ENCODE assay signal across 9 cellular contexts in the genomic region with DNA sequence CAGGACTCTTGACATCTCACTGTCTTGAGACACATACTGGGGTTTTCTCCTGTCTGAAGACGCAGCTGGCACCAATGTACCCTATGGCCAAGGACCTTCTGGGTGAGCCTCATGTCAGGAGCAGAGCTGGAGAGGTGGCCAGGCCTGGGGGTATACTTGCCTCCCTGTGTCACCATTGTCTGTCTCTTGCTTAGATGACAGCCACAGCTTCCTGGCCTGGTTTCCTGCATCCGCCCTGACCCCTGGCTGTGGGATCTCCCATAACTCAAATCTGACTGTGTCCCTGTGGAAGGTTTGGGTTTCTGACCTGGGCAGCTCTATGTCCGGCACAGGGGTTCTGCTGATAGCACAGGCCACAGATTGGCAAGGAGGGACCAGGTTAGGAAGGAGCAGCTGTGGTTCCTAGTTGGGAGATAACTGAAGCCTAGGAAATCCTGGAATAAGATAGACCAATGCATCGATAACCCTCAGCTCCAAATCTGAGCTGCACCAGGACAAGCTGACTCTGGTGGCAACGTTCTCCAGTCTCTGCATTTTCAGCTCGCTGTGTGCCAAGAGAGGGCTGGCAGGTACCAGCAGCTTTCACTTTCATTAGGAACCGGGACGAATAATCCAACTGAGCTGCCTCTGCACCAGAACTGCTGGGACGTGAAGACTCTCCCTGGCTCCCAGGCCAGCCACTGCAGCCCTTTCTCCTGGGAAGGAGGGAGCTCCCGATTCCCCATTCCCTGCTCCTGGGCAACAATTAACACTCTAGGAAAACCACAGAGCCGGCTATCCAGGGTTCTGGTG. TPM values are rescaled to one million over a fixed set of nuclear protein-coding genes. Genes with fewer than 3 reads are reported as not detected.
DNase-seq lines count a peak whose midpoint lies in the region; ATAC-seq and TF ChIP-seq lines count a peak whose summit lies in the region.
"Had no signal": no experiment of that assay in that cellular context is flagged by ENCODE, and none has a peak within 500 bp of the region (broad histone marks: within the 10 kb centered on the region; RNA-seq: fewer than 3 reads in every experiment).

No MANE protein-coding gene starts in this region.

- 9 to 12% methylated on average over 11 of the region's 11 CpGs for WGBS in aorta, 2 donors

- H3K36me3 ChIP-seq in muscle layer of duodenum (ENCODE audit: control insufficient read depth in 1 of 2, insufficient read depth in 2 of 2, low read length in 2 of 2) (peaks cover 6 to 10% of the 10 kb centered on the region in 2 donors), aorta (ENCODE audit: control insufficient read depth in 1 of 2, insufficient read depth in 2 of 2, low read length in 1 of 2) (no peaks in the 10 kb centered on the region), Caco-2 (ENCODE audit: control insufficient read depth, insufficient read depth, low read length) (peaks cover 3% of the 10 kb centered on the region)

- CTCF ChIA-PET in Caco-2 (lab: Charles Lee): interaction anchor here (1.0 kb wide), 1 partner anchor 19 kb away, joined by 3 read pairs; no protein-coding TSS in a partner anchor

- DNase-seq in Right ventricle myocardium inferior (ENCODE audit: missing footprints) (no peak), cardiac septum (ENCODE audit: low spot score) (no peak), coronary artery (ENCODE audit: low spot score) (no peak), aorta (peak in 1 of 2 donors; percentile 71), Caco-2 (no peak)
- no peak for DNase-seq in activated effector memory CD4-positive, alpha-beta T cell treated with Interleukin-2 at 50 U/mL for 16 hours
- DNase-seq: NCI-H1694 had no signal

- H3K4me3 ChIP-seq in coronary artery: peak overlapping the region; percentile 56
- peak overlapping the region; percentile 7 to 49 for H3K4me3 ChIP-seq in muscle layer of duodenum (ENCODE audit: low read depth in 1 of 2, low read length in 2 of 2)
- peak overlapping the region; percentile 28 to 32 for H3K4me3 ChIP-seq in aorta (ENCODE audit: low read length in 2 of 2)
- H3K4me3 ChIP-seq in Caco-2 (ENCODE audit: low read depth, low read length): no peak overlapping the region

- H3K9me3 ChIP-seq in muscle layer of duodenum (ENCODE audit: control insufficient read depth in 1 of 2, low read length in 2 of 2) (no peaks in the 10 kb centered on the region), aorta (ENCODE audit: control insufficient read depth, low read length) (no peaks in the 10 kb centered on the region), Caco-2 (no peaks in the 10 kb centered on the region)

- intact Hi-C loops in Right ventricle myocardium inferior (cut with DNase I) (loop anchor here (5.0 kb wide), 1 partner anchor 360 kb away; no protein-coding TSS in a partner anchor), cardiac septum (cut with DNase I) (no loop called here), aorta (cut with DNase I) (no loop called here), Caco-2 (cut with micrococcal nuclease; ENCODE audit: unreplicated experiment) (no loop called here)

- H3K27ac ChIP-seq in coronary artery (peak overlapping the region; percentile 33 to 59), muscle layer of duodenum (ENCODE audit: low read length) (no peak overlapping the region), aorta (ENCODE audit: low read depth in 1 of 2, low read length in 2 of 2) (peak overlapping the region in 1 of 2 donors; percentile 16)

- no TSS peak for BruUV-seq in Caco-2 (replicated peaks; lab: Mats Ljungman, UMichigan)

- H3K4me3 Mint-ChIP-seq in Caco-2 (ENCODE audit: unreplicated experiment): no peak overlapping the region

- H3K27me3 ChIP-seq in muscle layer of duodenum (ENCODE audit: low read depth, low read length): no peaks in the 10 kb centered on the region
- no peaks in the 10 kb centered on the region for H3K27me3 ChIP-seq in aorta (ENCODE audit: control insufficient read depth in 1 of 2, insufficient read depth in 2 of 2, low read length in 1 of 2)
- no peaks in the 10 kb centered on the region for H3K27me3 ChIP-seq in Caco-2 (replicated peaks; ENCODE audit: control insufficient read depth, insufficient read depth, low read length)

- no peak overlapping the region for H3K27ac Mint-ChIP-seq in Caco-2 (ENCODE audit: unreplicated experiment)

- H3K36me3 Mint-ChIP-seq in Caco-2 (ENCODE audit: insufficient read depth, unreplicated experiment): peaks cover 6% of the 10 kb centered on the region

- H3K4me1 ChIP-seq in muscle layer of duodenum (ENCODE audit: control insufficient read depth in 1 of 2, insufficient read depth in 2 of 2, low read length in 2 of 2) (peaks cover 49 to 76% of the 10 kb centered on the region in 2 donors), aorta (ENCODE audit: control insufficient read depth in 1 of 2, insufficient read depth in 2 of 2, low read length in 2 of 2) (peaks cover 5 to 14% of the 10 kb centered on the region in 2 donors), Caco-2 (peaks cover 23% of the 10 kb centered on the region; the same call in 1 of the 2 replicates)

- POLR2A ChIA-PET in Caco-2 (lab: Charles Lee): no interaction called here

- TF ChIP-seq CTCF in coronary artery (IDR thresholded peaks at IDR 0.05) (no peak), Caco-2 (IDR thresholded peaks at IDR 0.05; ENCODE audit: insufficient read depth in 1 of 2, low read depth in 1 of 2, low read length in 1 of 2, severe bottlenecking in 1 of 2, unreplicated experiment in 1 of 2) (no peak)

- peaks cover 18% of the 10 kb centered on the region for H3K4me1 Mint-ChIP-seq in Caco-2 (ENCODE audit: low read depth, unreplicated experiment)

- ATAC-seq in Right ventricle myocardium inferior (peak; percentile 15), aorta (ENCODE audit: low FRiP score) (no peak), HG02798 (IDR thresholded peaks at IDR 0.05; ENCODE audit: poor library complexity, unreplicated experiment) (no peak)

- H3K9me3 Mint-ChIP-seq in Caco-2 (ENCODE audit: unreplicated experiment): no peaks in the 10 kb centered on the region

- no peaks in the 10 kb centered on the region for H3K27me3 Mint-ChIP-seq in Caco-2 (ENCODE audit: insufficient read depth, unreplicated experiment)

RNA-seq across cellular contexts. Expression of a gene that starts 5.0 kb away (rescaled TPM):
- 121 TPM for total RNA-seq in Right ventricle myocardium inferior
- 68.1 TPM for total RNA-seq in cardiac septum
- total RNA-seq in aorta: 10 to 100 TPM; 41.4 to 42.3 TPM
- polyA plus RNA-seq in aorta: 10 to 100 TPM; 46.6 to 60.1 TPM
- 23.0 and 23.7 TPM in 2 replicates for total RNA-seq in Caco-2 (2022)

RNA-seq across cellular contexts. Expression of a gene that starts 7.1 kb away (rescaled TPM):
- total RNA-seq in Right ventricle myocardium inferior (23.0 TPM), cardiac septum (28.4 TPM), aorta (10 to 100 TPM; 27.1 to 28.8 TPM), Caco-2 (2022) (27.0 and 27.9 TPM in 2 replicates)
- polyA plus RNA-seq in aorta: 10 to 100 TPM in 1 of 2 donors, 1 to 10 TPM in 1; 5.9 to 10.9 TPM
